In genomic region chr1:47415728-47416318, GRCh38 we compare ENCODE assay signal across 14 cellular contexts. TPM values are rescaled to one million over a fixed set of nuclear protein-coding genes. Genes with fewer than 3 reads are reported as not detected.
DNase-seq lines count a peak whose midpoint lies in the region; ATAC-seq, FAIRE-seq and TF ChIP-seq lines count a peak whose summit lies in the region.
"Had no signal": no experiment of that assay in that cellular context is flagged by ENCODE, and none has a peak within 500 bp of the region (broad histone marks: within the 10 kb centered on the region; RNA-seq: fewer than 3 reads in every experiment).

FOXE3 (plus strand) TSS chr1:47416285; CDS start chr1:47416316, 31 bp downstream.

- no peak for FAIRE-seq in bronchial epithelial cell (lab: Jason Lieb, UNC)

- no peaks in the 10 kb centered on the region for H3K4me1 ChIP-seq in left ventricle myocardium inferior

- DNase-seq in left ventricle myocardium inferior = no peak
- DNase-seq in left ventricle myocardium superior = no peak
- DNase-seq in bronchial epithelial cell (ENCODE audit: low read depth) = no peak
- no peak for DNase-seq in memory B cell (ENCODE audit: low spot score in 2 of 2)
- DNase-seq in type B pancreatic cell (ENCODE audit: extremely low spot score, unreplicated experiment) = no peak
- DNase-seq in endothelial cell (ENCODE audit: low spot score) = no peak
- DNase-seq in hippocampal formation (lab: John Stamatoyannopoulos, UW) = no peak
- no peak for DNase-seq in H4 (ENCODE audit: low spot score)
- DNase-seq: effector CD4-positive, alpha-beta T cell; NCI-H1105 had no signal

- peaks cover 36% of the 10 kb centered on the region for H3K27me3 Mint-ChIP-seq in memory B cell
- peaks cover 72% of the 10 kb centered on the region for H3K27me3 Mint-ChIP-seq in type B pancreatic cell
- peaks cover 33% of the 10 kb centered on the region for H3K27me3 Mint-ChIP-seq in endothelial cell (ENCODE audit: unreplicated experiment)

- ATAC-seq in left ventricle myocardium superior (no peak), memory B cell (ENCODE audit: low read depth) (no peak)

- H3K4me1 Mint-ChIP-seq in memory B cell (peaks cover 5% of the 10 kb centered on the region), type B pancreatic cell (ENCODE audit: unreplicated experiment) (no peaks in the 10 kb centered on the region), endothelial cell (ENCODE audit: unreplicated experiment) (peaks cover 5% of the 10 kb centered on the region)

- intact Hi-C loops in left ventricle myocardium inferior (cut with micrococcal nuclease) = no loop called here
- intact Hi-C loops in left ventricle myocardium superior (cut with micrococcal nuclease) = no loop called here

- no peaks in the 10 kb centered on the region for H3K9me3 ChIP-seq in left ventricle myocardium inferior (replicated peaks)

- H3K36me3 ChIP-seq in left ventricle myocardium inferior (no peaks in the 10 kb centered on the region), bronchial epithelial cell (ENCODE audit: control insufficient read depth, insufficient read depth, low read length) (no peaks in the 10 kb centered on the region)

- H3K36me3 Mint-ChIP-seq in memory B cell (peaks cover 4% of the 10 kb centered on the region), type B pancreatic cell (no peaks in the 10 kb centered on the region), endothelial cell (ENCODE audit: low read depth, unreplicated experiment) (peaks cover 7% of the 10 kb centered on the region)

- TF ChIP-seq CTCF in left ventricle myocardium inferior (IDR thresholded peaks at IDR 0.05; ENCODE audit: borderline replicate concordance) (no peak), bronchial epithelial cell (IDR thresholded peaks at IDR 0.05; ENCODE audit: insufficient read depth, low read length, severe bottlenecking) (no peak), type B pancreatic cell (conservative IDR thresholded peaks at IDR 0.05) (no peak), endothelial cell (IDR thresholded peaks at IDR 0.05; ENCODE audit: unreplicated experiment) (no peak)

- H3K9me3 Mint-ChIP-seq in memory B cell = no peaks in the 10 kb centered on the region
- no peaks in the 10 kb centered on the region for H3K9me3 Mint-ChIP-seq in type B pancreatic cell
- H3K9me3 Mint-ChIP-seq in endothelial cell (ENCODE audit: unreplicated experiment) = no peaks in the 10 kb centered on the region

- H3K4me3 ChIP-seq in left ventricle myocardium inferior (peak within 1 kb of the TSS; percentile 44), bronchial epithelial cell (ENCODE audit: low read depth, low read length) (peak within 1 kb of the TSS; percentile 27)

- H3K27ac Mint-ChIP-seq in memory B cell (no peak within 1 kb of the TSS), type B pancreatic cell (no peak within 1 kb of the TSS), endothelial cell (ENCODE audit: unreplicated experiment) (no peak within 1 kb of the TSS)

- peaks cover 99% of the 10 kb centered on the region for H3K27me3 ChIP-seq in left ventricle myocardium inferior (ENCODE audit: low read depth)
- H3K27me3 ChIP-seq in bronchial epithelial cell (ENCODE audit: control insufficient read depth, insufficient read depth, low read length) = peaks cover 5% of the 10 kb centered on the region

- peak within 1 kb of the TSS; percentile 49 for H3K4me3 Mint-ChIP-seq in memory B cell
- peak within 1 kb of the TSS; percentile 82 for H3K4me3 Mint-ChIP-seq in type B pancreatic cell
- H3K4me3 Mint-ChIP-seq in endothelial cell (ENCODE audit: unreplicated experiment) = no peak within 1 kb of the TSS

- no peak within 1 kb of the TSS for H3K27ac ChIP-seq in left ventricle myocardium inferior (replicated peaks)

RNA-seq across cellular contexts. Expression of gene FOXE3, which starts in this region (rescaled TPM):
- total RNA-seq in left ventricle myocardium inferior = not detected
- not detected for total RNA-seq in left ventricle myocardium superior
- not detected in 2 replicates for total RNA-seq in bronchial epithelial cell
- total RNA-seq in type B pancreatic cell (ENCODE audit: low replicate concordance) = 0.14 TPM in 1 of 2 replicates, not detected in the other
- not detected for total RNA-seq in endothelial cell (ENCODE audit: unreplicated experiment)
- total RNA-seq in H4 (2014; rRNA removed; shearing (Covaris generic)) = not detected in 2 replicates
- total RNA-seq: activated CD8-positive, alpha-beta memory T cell treated with anti-CD3 and anti-CD28 coated beads for 36 hours; liver; RPMI7951; subcutaneous adipose tissue had no signal
